In genomic region chr1:178947688-178948003, GRCh38 we compare ENCODE assay signal across 21 cellular contexts.
"Had no signal": no experiment of that assay in that cellular context is flagged by ENCODE, and none has a peak within 500 bp of the region (broad histone marks: within the 10 kb centered on the region; RNA-seq: fewer than 3 reads in every experiment).

No MANE protein-coding gene starts in this region.

- H3K27ac Mint-ChIP-seq: effector memory CD8-positive, alpha-beta T cell; naive thymus-derived CD4-positive, alpha-beta T cell had no signal

- H3K36me3 ChIP-seq: esophagus muscularis mucosa, gastrocnemius medialis, neutrophil, stomach, thoracic aorta, transverse colon, uterus had no signal

- H3K4me3 Mint-ChIP-seq: effector memory CD8-positive, alpha-beta T cell; naive thymus-derived CD4-positive, alpha-beta T cell had no signal

- ATAC-seq: effector memory CD8-positive, alpha-beta T cell; gastrocnemius medialis; left ventricle myocardium superior; naive thymus-derived CD4-positive, alpha-beta T cell; right cardiac atrium had no signal

- H3K36me3 Mint-ChIP-seq: naive thymus-derived CD4-positive, alpha-beta T cell had no signal

- H3K4me3 ChIP-seq: esophagus muscularis mucosa, gastrocnemius medialis, lung, stomach, thoracic aorta, transverse colon, uterus had no signal

- H3K27me3 ChIP-seq: esophagus muscularis mucosa, gastrocnemius medialis, neutrophil, stomach, transverse colon, uterus had no signal

- H3K27ac ChIP-seq: epithelial cell of prostate, esophagus muscularis mucosa, gastrocnemius medialis, neutrophil, stomach, thoracic aorta, transverse colon, uterus had no signal

- H3K9me3 Mint-ChIP-seq: effector memory CD8-positive, alpha-beta T cell; naive thymus-derived CD4-positive, alpha-beta T cell had no signal

- DNase-seq: cortex of kidney; effector memory CD8-positive, alpha-beta T cell; gastrocnemius medialis; glutamatergic neuron; islet precursor cell; left ventricle myocardium superior; mesendoderm; naive thymus-derived CD4-positive, alpha-beta T cell; right cardiac atrium; small intestine; stimulated activated CD4-positive, alpha-beta T cell treated with anti-CD3 and anti-CD28 coated beads, Interleukin-12 subunit alpha, Interleukin-12 subunit beta, amount 100 ng/mL, for 4 hours; stimulated activated naive CD4-positive, alpha-beta T cell; stomach; substantia nigra; transverse colon; uterus had no signal

- H3K9me3 ChIP-seq: esophagus muscularis mucosa, gastrocnemius medialis, neutrophil, stomach, thoracic aorta, transverse colon, uterus had no signal

- H3K4me1 ChIP-seq: uterus had no signal
